Comparison of ENCODE assay signal across 1 cellular context in the genomic region with DNA sequence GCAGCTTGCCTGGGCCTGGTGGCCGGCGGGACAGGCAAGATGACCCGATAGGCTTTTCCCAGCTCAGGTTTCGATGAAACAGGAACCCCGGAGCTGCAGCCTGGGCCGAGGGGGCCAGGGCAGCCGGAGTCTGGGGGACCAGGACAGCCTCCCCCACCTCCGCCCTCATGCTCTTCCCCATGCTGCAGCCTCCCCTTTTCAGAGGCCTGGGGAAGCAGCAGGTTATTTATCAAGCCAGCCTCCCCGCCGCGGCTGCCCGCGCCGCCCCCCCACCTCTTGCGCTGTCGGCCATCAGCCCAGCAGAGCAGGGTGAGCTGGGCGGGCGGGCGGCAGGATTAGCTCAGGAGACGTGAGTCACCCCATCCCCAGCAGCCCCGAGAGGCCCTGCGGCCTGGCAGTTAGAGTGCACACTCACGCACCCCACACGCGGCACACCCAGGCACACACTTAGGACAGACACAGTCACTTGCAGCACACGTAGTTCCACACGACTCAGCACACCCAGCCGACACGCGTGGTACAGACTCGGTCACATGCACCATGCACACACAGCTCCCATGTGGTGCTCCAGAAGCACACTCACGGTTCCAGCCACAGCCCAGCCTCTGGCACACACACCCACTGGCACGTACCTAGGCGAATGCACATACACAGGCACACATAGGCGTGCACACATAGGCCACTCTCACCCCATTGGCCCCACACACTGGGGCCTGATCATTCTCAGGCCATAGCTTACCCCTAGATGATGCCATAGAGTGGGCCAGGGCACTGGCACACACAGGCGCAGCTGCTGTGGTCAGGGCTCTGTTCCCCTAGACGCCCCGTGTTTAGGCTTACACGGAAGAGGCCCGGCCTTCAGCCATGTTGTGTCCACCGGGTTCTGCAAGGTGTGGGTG.
TF ChIP-seq lines count a peak whose summit lies in the region.

No MANE protein-coding gene starts in this region.

TF ChIP-seq in K562, 482 proteins besides CTCF, POLR2A, EP300 and RAD21 (continued from another document and continues in another):
- no peak for TF ChIP-seq POLR3G (IDR thresholded peaks at IDR 0.05; ENCODE audit: extremely low read depth, insufficient read length, insufficient replicate concordance)
- TF ChIP-seq ZNF586 (CRISPR knock-in tag; conservative IDR thresholded peaks at IDR 0.05) = no peak
- peak; percentile 71; the same call in 1 of the 2 replicates for TF ChIP-seq ZNF668 (CRISPR knock-in tag; IDR thresholded peaks at IDR 0.05)
- TF ChIP-seq, protein P1, sequence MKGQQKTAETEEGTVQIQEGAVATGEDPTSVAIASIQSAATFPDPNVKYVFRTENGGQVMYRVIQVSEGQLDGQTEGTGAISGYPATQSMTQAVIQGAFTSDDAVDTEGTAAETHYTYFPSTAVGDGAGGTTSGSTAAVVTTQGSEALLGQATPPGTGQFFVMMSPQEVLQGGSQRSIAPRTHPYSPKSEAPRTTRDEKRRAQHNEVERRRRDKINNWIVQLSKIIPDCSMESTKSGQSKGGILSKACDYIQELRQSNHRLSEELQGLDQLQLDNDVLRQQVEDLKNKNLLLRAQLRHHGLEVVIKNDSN (CRISPR knock-in tag; IDR thresholded peaks at IDR 0.05) = peak; percentile 69
- no peak for TF ChIP-seq ZNF174 (CRISPR knock-in tag; IDR thresholded peaks at IDR 0.05)
- TF ChIP-seq, protein P2, sequence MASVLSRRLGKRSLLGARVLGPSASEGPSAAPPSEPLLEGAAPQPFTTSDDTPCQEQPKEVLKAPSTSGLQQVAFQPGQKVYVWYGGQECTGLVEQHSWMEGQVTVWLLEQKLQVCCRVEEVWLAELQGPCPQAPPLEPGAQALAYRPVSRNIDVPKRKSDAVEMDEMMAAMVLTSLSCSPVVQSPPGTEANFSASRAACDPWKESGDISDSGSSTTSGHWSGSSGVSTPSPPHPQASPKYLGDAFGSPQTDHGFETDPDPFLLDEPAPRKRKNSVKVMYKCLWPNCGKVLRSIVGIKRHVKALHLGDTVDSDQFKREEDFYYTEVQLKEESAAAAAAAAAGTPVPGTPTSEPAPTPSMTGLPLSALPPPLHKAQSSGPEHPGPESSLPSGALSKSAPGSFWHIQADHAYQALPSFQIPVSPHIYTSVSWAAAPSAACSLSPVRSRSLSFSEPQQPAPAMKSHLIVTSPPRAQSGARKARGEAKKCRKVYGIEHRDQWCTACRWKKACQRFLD (CRISPR knock-in tag; IDR thresholded peaks at IDR 0.05) = peak; percentile 94
- TF ChIP-seq KDM4B (IDR thresholded peaks at IDR 0.05; ENCODE audit: borderline replicate concordance in 2 of 2, low read depth in 1 of 2) = peak in 1 of 2 experiments; percentile 84; a peak in 1 of 4 replicates
- no peak for TF ChIP-seq MED1 (CRISPR knock-in tag; IDR thresholded peaks at IDR 0.05; ENCODE audit: borderline replicate concordance)
- TF ChIP-seq, protein P3, sequence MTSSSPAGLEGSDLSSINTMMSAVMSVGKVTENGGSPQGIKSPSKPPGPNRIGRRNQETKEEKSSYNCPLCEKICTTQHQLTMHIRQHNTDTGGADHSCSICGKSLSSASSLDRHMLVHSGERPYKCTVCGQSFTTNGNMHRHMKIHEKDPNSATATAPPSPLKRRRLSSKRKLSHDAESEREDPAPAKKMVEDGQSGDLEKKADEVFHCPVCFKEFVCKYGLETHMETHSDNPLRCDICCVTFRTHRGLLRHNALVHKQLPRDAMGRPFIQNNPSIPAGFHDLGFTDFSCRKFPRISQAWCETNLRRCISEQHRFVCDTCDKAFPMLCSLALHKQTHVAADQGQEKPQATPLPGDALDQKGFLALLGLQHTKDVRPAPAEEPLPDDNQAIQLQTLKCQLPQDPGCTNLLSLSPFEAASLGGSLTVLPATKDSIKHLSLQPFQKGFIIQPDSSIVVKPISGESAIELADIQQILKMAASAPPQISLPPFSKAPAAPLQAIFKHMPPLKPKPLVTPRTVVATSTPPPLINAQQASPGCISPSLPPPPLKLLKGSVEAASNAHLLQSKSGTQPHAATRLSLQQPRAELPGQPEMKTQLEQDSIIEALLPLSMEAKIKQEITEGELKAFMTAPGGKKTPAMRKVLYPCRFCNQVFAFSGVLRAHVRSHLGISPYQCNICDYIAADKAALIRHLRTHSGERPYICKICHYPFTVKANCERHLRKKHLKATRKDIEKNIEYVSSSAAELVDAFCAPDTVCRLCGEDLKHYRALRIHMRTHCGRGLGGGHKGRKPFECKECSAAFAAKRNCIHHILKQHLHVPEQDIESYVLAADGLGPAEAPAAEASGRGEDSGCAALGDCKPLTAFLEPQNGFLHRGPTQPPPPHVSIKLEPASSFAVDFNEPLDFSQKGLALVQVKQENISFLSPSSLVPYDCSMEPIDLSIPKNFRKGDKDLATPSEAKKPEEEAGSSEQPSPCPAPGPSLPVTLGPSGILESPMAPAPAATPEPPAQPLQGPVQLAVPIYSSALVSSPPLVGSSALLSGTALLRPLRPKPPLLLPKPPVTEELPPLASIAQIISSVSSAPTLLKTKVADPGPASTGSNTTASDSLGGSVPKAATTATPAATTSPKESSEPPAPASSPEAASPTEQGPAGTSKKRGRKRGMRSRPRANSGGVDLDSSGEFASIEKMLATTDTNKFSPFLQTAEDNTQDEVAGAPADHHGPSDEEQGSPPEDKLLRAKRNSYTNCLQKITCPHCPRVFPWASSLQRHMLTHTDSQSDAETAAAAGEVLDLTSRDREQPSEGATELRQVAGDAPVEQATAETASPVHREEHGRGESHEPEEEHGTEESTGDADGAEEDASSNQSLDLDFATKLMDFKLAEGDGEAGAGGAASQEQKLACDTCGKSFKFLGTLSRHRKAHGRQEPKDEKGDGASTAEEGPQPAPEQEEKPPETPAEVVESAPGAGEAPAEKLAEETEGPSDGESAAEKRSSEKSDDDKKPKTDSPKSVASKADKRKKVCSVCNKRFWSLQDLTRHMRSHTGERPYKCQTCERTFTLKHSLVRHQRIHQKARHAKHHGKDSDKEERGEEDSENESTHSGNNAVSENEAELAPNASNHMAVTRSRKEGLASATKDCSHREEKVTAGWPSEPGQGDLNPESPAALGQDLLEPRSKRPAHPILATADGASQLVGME (CRISPR knock-in tag; IDR thresholded peaks at IDR 0.05) = no peak
- TF ChIP-seq SLC30A9 (CRISPR knock-in tag; IDR thresholded peaks at IDR 0.05) = no peak
- no peak for TF ChIP-seq KLF10 (CRISPR knock-in tag; IDR thresholded peaks at IDR 0.05)
- TF ChIP-seq ZNF830 (CRISPR knock-in tag; IDR thresholded peaks at IDR 0.05) = 0 out of 2 replicates have a peak, but pooled peaks have one; percentile 31
- TF ChIP-seq CC2D1A (IDR thresholded peaks at IDR 0.05) = no peak
- TF ChIP-seq PRPF4 (IDR thresholded peaks at IDR 0.05; ENCODE audit: insufficient read depth, low read depth, low read length, poor library complexity, severe bottlenecking) = no peak
- TF ChIP-seq ZFX (CRISPR knock-in tag; IDR thresholded peaks at IDR 0.05) = peak; percentile 84
- no peak for TF ChIP-seq DIDO1 (tag; IDR thresholded peaks at IDR 0.05; ENCODE audit: low read depth)
- TF ChIP-seq, protein P4, sequence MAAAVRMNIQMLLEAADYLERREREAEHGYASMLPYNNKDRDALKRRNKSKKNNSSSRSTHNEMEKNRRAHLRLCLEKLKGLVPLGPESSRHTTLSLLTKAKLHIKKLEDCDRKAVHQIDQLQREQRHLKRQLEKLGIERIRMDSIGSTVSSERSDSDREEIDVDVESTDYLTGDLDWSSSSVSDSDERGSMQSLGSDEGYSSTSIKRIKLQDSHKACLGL (CRISPR knock-in tag; IDR thresholded peaks at IDR 0.05; ENCODE audit: borderline replicate concordance, poor library complexity, severe bottlenecking) = no peak
- TF ChIP-seq ZFP30 (CRISPR knock-in tag; IDR thresholded peaks at IDR 0.05; ENCODE audit: borderline replicate concordance) = no peak
- no peak for TF ChIP-seq POLR2B (IDR thresholded peaks at IDR 0.05; ENCODE audit: low read depth, partially characterized antibody)
- TF ChIP-seq RUNX1 (IDR thresholded peaks at IDR 0.05; ENCODE audit: low read depth) = no peak
- TF ChIP-seq POLR2H (tag; IDR thresholded peaks at IDR 0.05; ENCODE audit: low read depth) = no peak
- no peak for TF ChIP-seq PHF20 (IDR thresholded peaks at IDR 0.05; ENCODE audit: partially characterized antibody)
- peak; percentile 69; the same call in 1 of the 2 replicates for TF ChIP-seq BCOR (IDR thresholded peaks at IDR 0.05)
- peak in 1 of 2 experiments; percentile 31; a peak in 1 of 4 replicates for TF ChIP-seq TBL1XR1 (IDR thresholded peaks at IDR 0.05; ENCODE audit: low read length in 2 of 2)
- TF ChIP-seq, protein P5, sequence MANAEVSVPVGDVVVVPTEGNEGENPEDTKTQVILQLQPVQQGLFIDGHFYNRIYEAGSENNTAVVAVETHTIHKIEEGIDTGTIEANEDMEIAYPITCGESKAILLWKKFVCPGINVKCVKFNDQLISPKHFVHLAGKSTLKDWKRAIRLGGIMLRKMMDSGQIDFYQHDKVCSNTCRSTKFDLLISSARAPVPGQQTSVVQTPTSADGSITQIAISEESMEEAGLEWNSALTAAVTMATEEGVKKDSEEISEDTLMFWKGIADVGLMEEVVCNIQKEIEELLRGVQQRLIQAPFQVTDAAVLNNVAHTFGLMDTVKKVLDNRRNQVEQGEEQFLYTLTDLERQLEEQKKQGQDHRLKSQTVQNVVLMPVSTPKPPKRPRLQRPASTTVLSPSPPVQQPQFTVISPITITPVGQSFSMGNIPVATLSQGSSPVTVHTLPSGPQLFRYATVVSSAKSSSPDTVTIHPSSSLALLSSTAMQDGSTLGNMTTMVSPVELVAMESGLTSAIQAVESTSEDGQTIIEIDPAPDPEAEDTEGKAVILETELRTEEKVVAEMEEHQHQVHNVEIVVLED (CRISPR knock-in tag; IDR thresholded peaks at IDR 0.05) = no peak
- TF ChIP-seq, protein P6, sequence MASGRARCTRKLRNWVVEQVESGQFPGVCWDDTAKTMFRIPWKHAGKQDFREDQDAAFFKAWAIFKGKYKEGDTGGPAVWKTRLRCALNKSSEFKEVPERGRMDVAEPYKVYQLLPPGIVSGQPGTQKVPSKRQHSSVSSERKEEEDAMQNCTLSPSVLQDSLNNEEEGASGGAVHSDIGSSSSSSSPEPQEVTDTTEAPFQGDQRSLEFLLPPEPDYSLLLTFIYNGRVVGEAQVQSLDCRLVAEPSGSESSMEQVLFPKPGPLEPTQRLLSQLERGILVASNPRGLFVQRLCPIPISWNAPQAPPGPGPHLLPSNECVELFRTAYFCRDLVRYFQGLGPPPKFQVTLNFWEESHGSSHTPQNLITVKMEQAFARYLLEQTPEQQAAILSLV (tag; IDR thresholded peaks at IDR 0.05) = peak; percentile 74
- no peak for TF ChIP-seq SRSF7 (optimal IDR thresholded peaks at IDR 0.05; ENCODE audit: low read depth, low read length)
- TF ChIP-seq, protein P7, sequence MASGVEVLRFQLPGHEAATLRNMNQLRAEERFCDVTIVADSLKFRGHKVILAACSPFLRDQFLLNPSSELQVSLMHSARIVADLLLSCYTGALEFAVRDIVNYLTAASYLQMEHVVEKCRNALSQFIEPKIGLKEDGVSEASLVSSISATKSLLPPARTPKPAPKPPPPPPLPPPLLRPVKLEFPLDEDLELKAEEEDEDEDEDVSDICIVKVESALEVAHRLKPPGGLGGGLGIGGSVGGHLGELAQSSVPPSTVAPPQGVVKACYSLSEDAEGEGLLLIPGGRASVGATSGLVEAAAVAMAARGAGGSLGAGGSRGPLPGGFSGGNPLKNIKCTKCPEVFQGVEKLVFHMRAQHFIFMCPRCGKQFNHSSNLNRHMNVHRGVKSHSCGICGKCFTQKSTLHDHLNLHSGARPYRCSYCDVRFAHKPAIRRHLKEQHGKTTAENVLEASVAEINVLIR (CRISPR knock-in tag; IDR thresholded peaks at IDR 0.05) = no peak
- TF ChIP-seq ZKSCAN1 (IDR thresholded peaks at IDR 0.05; ENCODE audit: low read depth, low read length) = 0 out of 2 replicates have a peak, but pooled peaks have one; percentile 10
- TF ChIP-seq NELFE (IDR thresholded peaks at IDR 0.05; ENCODE audit: insufficient read depth, insufficient read length) = no peak
- no peak; the same call in 1 of the 2 replicates for TF ChIP-seq CBFB (CRISPR knock-in tag; IDR thresholded peaks at IDR 0.05)
- TF ChIP-seq ERF (CRISPR knock-in tag; IDR thresholded peaks at IDR 0.05) = no peak
- TF ChIP-seq ILK (tag; IDR thresholded peaks at IDR 0.05; ENCODE audit: borderline replicate concordance, low read depth) = no peak
- TF ChIP-seq, protein P8, sequence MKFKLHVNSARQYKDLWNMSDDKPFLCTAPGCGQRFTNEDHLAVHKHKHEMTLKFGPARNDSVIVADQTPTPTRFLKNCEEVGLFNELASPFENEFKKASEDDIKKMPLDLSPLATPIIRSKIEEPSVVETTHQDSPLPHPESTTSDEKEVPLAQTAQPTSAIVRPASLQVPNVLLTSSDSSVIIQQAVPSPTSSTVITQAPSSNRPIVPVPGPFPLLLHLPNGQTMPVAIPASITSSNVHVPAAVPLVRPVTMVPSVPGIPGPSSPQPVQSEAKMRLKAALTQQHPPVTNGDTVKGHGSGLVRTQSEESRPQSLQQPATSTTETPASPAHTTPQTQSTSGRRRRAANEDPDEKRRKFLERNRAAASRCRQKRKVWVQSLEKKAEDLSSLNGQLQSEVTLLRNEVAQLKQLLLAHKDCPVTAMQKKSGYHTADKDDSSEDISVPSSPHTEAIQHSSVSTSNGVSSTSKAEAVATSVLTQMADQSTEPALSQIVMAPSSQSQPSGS (CRISPR knock-in tag; IDR thresholded peaks at IDR 0.05) = no peak
- TF ChIP-seq ZNF76 (CRISPR knock-in tag; IDR thresholded peaks at IDR 0.05; ENCODE audit: borderline replicate concordance) = no peak
- no peak for TF ChIP-seq NR2C1 (IDR thresholded peaks at IDR 0.05)
- TF ChIP-seq NR2C1 (tag; IDR thresholded peaks at IDR 0.05) = peak; percentile 49; the same call in 1 of the 2 replicates
- TF ChIP-seq NUFIP1 (IDR thresholded peaks at IDR 0.05; ENCODE audit: partially characterized antibody) = no peak
- TF ChIP-seq, protein P9, sequence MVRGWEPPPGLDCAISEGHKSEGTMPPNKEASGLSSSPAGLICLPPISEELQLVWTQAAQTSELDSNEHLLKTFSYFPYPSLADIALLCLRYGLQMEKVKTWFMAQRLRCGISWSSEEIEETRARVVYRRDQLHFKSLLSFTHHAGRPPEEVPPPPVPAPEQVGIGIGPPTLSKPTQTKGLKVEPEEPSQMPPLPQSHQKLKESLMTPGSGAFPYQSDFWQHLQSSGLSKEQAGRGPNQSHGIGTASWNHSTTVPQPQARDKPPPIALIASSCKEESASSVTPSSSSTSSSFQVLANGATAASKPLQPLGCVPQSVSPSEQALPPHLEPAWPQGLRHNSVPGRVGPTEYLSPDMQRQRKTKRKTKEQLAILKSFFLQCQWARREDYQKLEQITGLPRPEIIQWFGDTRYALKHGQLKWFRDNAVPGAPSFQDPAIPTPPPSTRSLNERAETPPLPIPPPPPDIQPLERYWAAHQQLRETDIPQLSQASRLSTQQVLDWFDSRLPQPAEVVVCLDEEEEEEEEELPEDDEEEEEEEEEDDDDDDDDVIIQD (CRISPR knock-in tag; IDR thresholded peaks at IDR 0.05) = no peak
- TF ChIP-seq GATA2 (CRISPR knock-in tag; IDR thresholded peaks at IDR 0.05) = 0 out of 2 replicates have a peak, but pooled peaks have one; percentile 53
- TF ChIP-seq NONO (IDR thresholded peaks at IDR 0.05; ENCODE audit: low read depth in 2 of 2, low read length in 1 of 2) = peak in 1 of 2 experiments; percentile 67; a peak in 1 of 4 replicates
- no peak for TF ChIP-seq BACH1 (tag; IDR thresholded peaks at IDR 0.05)
- TF ChIP-seq RHOXF2B (CRISPR knock-in tag; conservative IDR thresholded peaks at IDR 0.05) = 0 out of 2 replicates have a peak, but pooled peaks have one; percentile 65
- TF ChIP-seq ZNF263 (CRISPR knock-in tag; IDR thresholded peaks at IDR 0.05; ENCODE audit: borderline replicate concordance) = peak; percentile 58; the same call in 1 of the 2 replicates
- TF ChIP-seq ZNF217 (CRISPR knock-in tag; IDR thresholded peaks at IDR 0.05) = no peak
